Comparison of ENCODE assay signal across 17 cellular contexts in the genomic region with DNA sequence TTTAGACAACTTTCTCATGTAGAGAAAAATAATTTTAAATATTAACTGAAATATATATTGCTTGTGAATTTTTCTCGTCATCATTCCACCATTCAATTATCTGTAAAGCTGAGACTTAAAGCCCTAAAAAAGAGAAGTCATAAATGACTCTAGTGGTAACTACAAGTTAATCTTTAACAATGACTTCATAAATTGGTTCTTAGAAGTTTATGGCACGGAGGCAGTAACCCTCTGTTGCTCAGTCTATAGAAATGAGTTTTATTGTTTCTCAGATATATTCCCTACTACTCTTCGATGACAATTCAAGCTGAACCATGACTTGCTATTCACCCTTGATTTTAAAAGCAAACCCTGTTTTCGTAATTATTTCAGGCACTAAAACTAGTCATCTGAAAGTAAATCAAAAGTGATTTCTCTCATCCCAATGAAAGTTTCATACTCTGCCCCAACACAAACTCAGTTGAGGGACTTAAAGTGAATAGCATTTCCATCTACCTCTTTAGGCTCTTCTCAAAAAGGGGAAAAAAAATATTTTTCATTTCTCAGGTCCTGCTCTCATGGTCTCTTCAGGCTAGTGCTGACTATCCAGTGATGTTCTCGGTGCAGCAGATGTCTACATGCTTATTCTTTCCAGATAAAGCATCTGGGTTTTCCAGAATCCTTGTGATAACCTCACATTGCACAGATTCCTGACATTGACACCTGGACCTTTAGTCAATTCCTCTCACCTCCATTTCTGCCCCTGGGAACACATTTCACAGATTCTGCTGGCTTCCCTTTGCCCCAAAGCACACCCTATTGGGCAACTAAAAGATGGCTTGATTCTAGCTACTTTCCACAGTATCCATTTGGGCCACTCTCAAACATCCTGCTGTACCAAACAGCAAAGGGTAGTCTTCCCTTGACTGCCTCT.
DNase-seq lines count a peak whose midpoint lies in the region; ATAC-seq and TF ChIP-seq lines count a peak whose summit lies in the region.
"Had no signal": no experiment of that assay in that cellular context is flagged by ENCODE, and none has a peak within 500 bp of the region (broad histone marks: within the 10 kb centered on the region; RNA-seq: fewer than 3 reads in every experiment).

No MANE protein-coding gene starts in this region.

- no peaks in the 10 kb centered on the region for H3K36me3 Mint-ChIP-seq in endodermal cell (ENCODE audit: low read depth)
- H3K36me3 Mint-ChIP-seq: activated naive CD8-positive, alpha-beta T cell treated with anti-CD3 and anti-CD28 coated beads, Interleukin-2, amount 10 ng/mL, durations not matched to agents 7 days and 5 days; type B pancreatic cell had no signal

- peaks cover 8% of the 10 kb centered on the region for H3K4me1 Mint-ChIP-seq in endodermal cell
- H3K4me1 Mint-ChIP-seq: activated naive CD8-positive, alpha-beta T cell treated with anti-CD3 and anti-CD28 coated beads, Interleukin-2, amount 10 ng/mL, durations not matched to agents 7 days and 5 days had no signal

- H3K9me3 Mint-ChIP-seq in endodermal cell = no peaks in the 10 kb centered on the region
- H3K9me3 Mint-ChIP-seq: HFFc6 had no signal

- H3K9ac ChIP-seq in endodermal cell (ENCODE audit: extremely low read depth, low read length, poor library complexity, severe bottlenecking) = no peak overlapping the region

- ATAC-seq in GM18861 (IDR thresholded peaks at IDR 0.05; ENCODE audit: unreplicated experiment) (peak; percentile 81), GM21723 (IDR thresholded peaks at IDR 0.05; ENCODE audit: unreplicated experiment) (peak; percentile 53), HG03139 (IDR thresholded peaks at IDR 0.05; ENCODE audit: unreplicated experiment) (peak; percentile 48)
- ATAC-seq: heart left ventricle had no signal

- no peaks in the 10 kb centered on the region for H3K27me3 ChIP-seq in endodermal cell (ENCODE audit: control insufficient read depth, insufficient read depth, low read length, poor library complexity, severe bottlenecking)
- H3K27me3 ChIP-seq: heart left ventricle, right atrium auricular region, SJSA1 had no signal

- no peaks in the 10 kb centered on the region for H3K36me3 ChIP-seq in endodermal cell (ENCODE audit: control insufficient read depth, insufficient read depth, low read length)
- H3K36me3 ChIP-seq: heart left ventricle, right atrium auricular region, SJSA1, WERI-Rb-1 had no signal

- no peak for TF ChIP-seq CTCF in endodermal cell (conservative IDR thresholded peaks at IDR 0.05)

- H3K4me3 Mint-ChIP-seq in endodermal cell = no peak overlapping the region
- H3K4me3 Mint-ChIP-seq: activated naive CD8-positive, alpha-beta T cell treated with anti-CD3 and anti-CD28 coated beads, Interleukin-2, amount 10 ng/mL, durations not matched to agents 7 days and 5 days; HFFc6; type B pancreatic cell had no signal

- H3K27ac Mint-ChIP-seq in endodermal cell = no peak overlapping the region
- H3K27ac Mint-ChIP-seq: activated naive CD8-positive, alpha-beta T cell treated with anti-CD3 and anti-CD28 coated beads, Interleukin-2, amount 10 ng/mL, durations not matched to agents 7 days and 5 days; type B pancreatic cell had no signal

- no peaks in the 10 kb centered on the region for H3K9me3 ChIP-seq in endodermal cell (ENCODE audit: control insufficient read depth, low read length)
- H3K9me3 ChIP-seq: heart left ventricle, right atrium auricular region had no signal

- 94 to 96% methylated on average over 4 to 5 of the region's 5 CpGs for WGBS in endodermal cell (ENCODE audit: insufficient coverage in 1 of 2, insufficient read length in 1 of 2), 2 experiments

- no peak overlapping the region for H3K4me3 ChIP-seq in endodermal cell (ENCODE audit: low read length)
- H3K4me3 ChIP-seq: heart left ventricle, right atrium auricular region, SJSA1 had no signal

- H3K27ac ChIP-seq in endodermal cell (ENCODE audit: low read depth, low read length) = no peak overlapping the region
- H3K27ac ChIP-seq: heart left ventricle, right atrium auricular region, SJSA1, WERI-Rb-1 had no signal

- H3K4me1 ChIP-seq in endodermal cell (ENCODE audit: control insufficient read depth, insufficient read depth, low read length) = no peaks in the 10 kb centered on the region
- H3K4me1 ChIP-seq: heart left ventricle, right atrium auricular region, SJSA1 had no signal

- DNase-seq in kidney tubule cell (ENCODE audit: low spot score) (peak; percentile 21), NCI-H187 (lab: John Stamatoyannopoulos, UW) (no peak), NCI-H1694 (lab: John Stamatoyannopoulos, UW) (no peak), endodermal cell (no peak), NCI-H2227 (lab: John Stamatoyannopoulos, UW; ENCODE audit: unreplicated experiment) (no peak)
- DNase-seq: activated naive CD8-positive, alpha-beta T cell treated with anti-CD3 and anti-CD28 coated beads, Interleukin-2, amount 10 ng/mL, durations not matched to agents 7 days and 5 days; heart left ventricle; HFFc6; NCI-H2171 treated with DMSO at 0.1 percent for 48 hours; stimulated activated CD4-positive, alpha-beta T cell treated with anti-CD3 and anti-CD28 coated beads, Interleukin-2, amount 100 ng/mL, for 24 hours; WERI-Rb-1 had no signal

- H3K27me3 Mint-ChIP-seq in endodermal cell (ENCODE audit: insufficient read depth) = no peaks in the 10 kb centered on the region
- H3K27me3 Mint-ChIP-seq: activated naive CD8-positive, alpha-beta T cell treated with anti-CD3 and anti-CD28 coated beads, Interleukin-2, amount 10 ng/mL, durations not matched to agents 7 days and 5 days had no signal
